8 cellular contexts compared by ENCODE assay signal in the genomic region with DNA sequence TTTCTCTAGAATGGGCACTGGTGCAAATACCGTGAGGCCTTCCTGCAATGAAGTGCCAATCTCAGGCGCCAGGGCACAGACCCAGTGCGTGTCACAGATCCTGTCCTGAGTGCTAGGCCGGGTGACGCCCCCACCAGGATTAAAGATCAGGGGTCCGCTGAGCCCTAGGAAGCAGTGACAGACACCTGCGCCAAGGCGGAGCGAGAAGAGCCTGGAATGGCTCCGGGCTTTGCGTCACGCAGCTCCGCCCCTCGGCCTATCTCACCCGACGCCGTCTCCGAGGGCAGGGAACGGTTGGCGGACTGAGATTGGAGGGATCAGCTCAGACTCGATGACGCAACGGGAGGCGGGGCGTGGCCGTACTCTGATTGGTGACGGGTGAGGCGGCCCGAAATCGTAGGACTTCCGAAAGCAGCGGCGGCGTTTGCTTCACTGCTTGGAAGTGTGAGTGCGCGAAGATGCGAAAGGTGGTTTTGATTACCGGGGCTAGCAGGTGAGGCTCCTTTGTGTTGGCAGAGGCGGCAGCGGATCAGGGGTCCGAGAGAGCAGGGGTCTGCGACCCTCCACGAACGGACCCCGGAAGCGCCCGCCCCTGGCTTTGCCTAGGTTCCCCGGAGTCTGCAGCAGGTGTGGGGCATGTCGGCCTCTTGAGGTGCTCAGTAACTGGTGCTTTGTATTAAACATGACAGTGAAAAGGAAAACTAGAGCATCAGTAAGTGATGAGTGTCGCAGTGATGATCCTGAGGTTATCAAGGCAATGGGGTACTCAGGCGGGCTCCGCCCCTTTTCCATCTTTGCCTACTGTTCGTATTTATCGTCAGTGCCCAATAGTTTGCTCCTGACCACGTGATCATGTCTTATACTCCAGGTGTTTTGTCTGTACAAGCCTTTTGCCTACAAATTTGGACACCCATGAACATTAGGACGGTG.
DNase-seq lines count a peak whose midpoint lies in the region; ATAC-seq, FAIRE-seq and TF ChIP-seq lines count a peak whose summit lies in the region.
"Not testable (repeated sequence)": the region's sequence is repeated elsewhere in the genome, so short reads cannot be mapped to it uniquely, and the experiment has no call there.

No MANE protein-coding gene starts in this region.

- peak overlapping the region; percentile 24 to 58; a peak in 3 of 4 replicates for H3K4me3 ChIP-seq in DND-41 (ENCODE audit: low read depth in 1 of 2, low read length in 2 of 2)
- H3K4me3 ChIP-seq in KMS-11 (IDR thresholded peaks at IDR 0.05; ENCODE audit: insufficient read depth, low read depth, low read length), result not testable (repeated sequence)
- H3K4me3 ChIP-seq in esophagus squamous epithelium, result peak overlapping the region; percentile 22 to 57 (median 52)
- peak overlapping the region; percentile 62 for H3K4me3 ChIP-seq in naive thymus-derived CD4-positive, alpha-beta T cell (ENCODE audit: low read length)

- ATAC-seq in DND-41 (ENCODE audit: insufficient read depth, low read depth) (peak; percentile 93), GM21786 (IDR thresholded peaks at IDR 0.05; ENCODE audit: unreplicated experiment) (peak; percentile 98)
- peak; percentile 100 for ATAC-seq in naive thymus-derived CD4-positive, alpha-beta T cell

- H3K4me1 ChIP-seq in DND-41 (ENCODE audit: insufficient read depth, low read length) (peaks cover 30% of the 10 kb centered on the region), KMS-11 (ENCODE audit: low read depth, poor library complexity, severe bottlenecking) (peaks cover 10% of the 10 kb centered on the region), esophagus squamous epithelium (peaks cover 0 to 13% (median 0%) of the 10 kb centered on the region in 3 donors)
- not testable (repeated sequence) for H3K4me1 ChIP-seq in naive thymus-derived CD4-positive, alpha-beta T cell (ENCODE audit: control insufficient read depth in 2 of 2, insufficient read depth in 2 of 2, low read length in 2 of 2)

- H3K27me3 Mint-ChIP-seq in naive thymus-derived CD4-positive, alpha-beta T cell, result not testable (repeated sequence)

- intact Hi-C loops in esophagus squamous epithelium (cut with DNase I), result not testable (repeated sequence)
- intact Hi-C loops in naive thymus-derived CD4-positive, alpha-beta T cell (cut with micrococcal nuclease), result loop anchor here (1.0 to 5.0 kb wide), 4 partner anchors 46 to 499 kb away; a partner anchor contains a TSS

- peak overlapping the region; percentile 73 for H2AFZ ChIP-seq in DND-41 (ENCODE audit: low read depth, low read length)
- H2AFZ ChIP-seq in KMS-11 (ENCODE audit: low read depth), result peak overlapping the region; percentile 77

- not testable (repeated sequence) for H3K9me3 ChIP-seq in DND-41 (ENCODE audit: insufficient read depth, low read length, severe bottlenecking); esophagus squamous epithelium; naive thymus-derived CD4-positive, alpha-beta T cell (ENCODE audit: control insufficient read depth in 2 of 3, low read length in 3 of 3)

- H3K9me3 Mint-ChIP-seq in naive thymus-derived CD4-positive, alpha-beta T cell, result not testable (repeated sequence)

- TF ChIP-seq CTCF in DND-41 (IDR thresholded peaks at IDR 0.05; ENCODE audit: borderline replicate concordance, extremely low read depth, low read length, poor library complexity, severe bottlenecking), result peak; percentile 13
- TF ChIP-seq CTCF in KMS-11 (conservative IDR thresholded peaks at IDR 0.05; ENCODE audit: low read depth, low read length); esophagus squamous epithelium (IDR thresholded peaks at IDR 0.05): not testable (repeated sequence)

- H3K79me2 ChIP-seq in DND-41 (ENCODE audit: insufficient read depth, low read length) (peaks cover 33% of the 10 kb centered on the region), KMS-11 (ENCODE audit: insufficient read depth, low read depth) (peaks cover 11% of the 10 kb centered on the region; the same call in 1 of the 2 replicates)

- H3K36me3 Mint-ChIP-seq in naive thymus-derived CD4-positive, alpha-beta T cell, result not testable (repeated sequence)

- peak; percentile 84 for DNase-seq in DND-41
- peak; percentile 15 for DNase-seq in RCC 7860 (ENCODE audit: low spot score)
- DNase-seq in activated T-helper 1 cell treated with Interleukin-2 at 50 U/mL for 16 hours (ENCODE audit: low read depth), result peak; percentile 58
- DNase-seq in esophagus squamous epithelium (lab: John Stamatoyannopoulos, UW), result peak; percentile 28
- peak; percentile 60 to 87 (median 81) for DNase-seq in naive thymus-derived CD4-positive, alpha-beta T cell
- DNase-seq in stimulated activated CD8-positive, alpha-beta memory T cell treated with anti-CD3 and anti-CD28 coated beads, Interleukin-7, amount 100 ng/mL, for 24 hours (ENCODE audit: low read depth), result peak; percentile 62

- peaks cover 20% of the 10 kb centered on the region for H3K36me3 ChIP-seq in DND-41 (ENCODE audit: insufficient read depth, low read length)
- not testable (repeated sequence) for H3K36me3 ChIP-seq in KMS-11 (ENCODE audit: insufficient read depth); naive thymus-derived CD4-positive, alpha-beta T cell (ENCODE audit: control insufficient read depth in 2 of 3, insufficient read depth in 3 of 3, low read length in 3 of 3)
- peaks cover 0 to 22% (median 0%) of the 10 kb centered on the region in 3 donors for H3K36me3 ChIP-seq in esophagus squamous epithelium

- POLR2A ChIA-PET in naive thymus-derived CD4-positive, alpha-beta T cell (lab: Charles Lee), result not testable (repeated sequence)

- not testable (repeated sequence) for H3K27me3 ChIP-seq in DND-41 (ENCODE audit: insufficient read depth, low read length, poor library complexity); KMS-11 (ENCODE audit: insufficient read depth, low read depth); esophagus squamous epithelium; naive thymus-derived CD4-positive, alpha-beta T cell (ENCODE audit: control insufficient read depth in 2 of 2, insufficient read depth in 2 of 2, low read length in 2 of 2)

- FAIRE-seq in RCC 7860 (lab: Jason Lieb, UNC), result peak; percentile 87

- H3K27ac ChIP-seq in DND-41 (ENCODE audit: low read length) (peak overlapping the region; percentile 76), KMS-11 (peak overlapping the region; percentile 53), esophagus squamous epithelium (peak overlapping the region; percentile 72 to 93 (median 80))
- H3K27ac ChIP-seq in naive thymus-derived CD4-positive, alpha-beta T cell (ENCODE audit: low read depth, low read length), result peak overlapping the region; percentile 85

- CTCF ChIA-PET in naive thymus-derived CD4-positive, alpha-beta T cell (lab: Charles Lee), result not testable (repeated sequence)

- not testable (repeated sequence) for H4K20me1 ChIP-seq in DND-41 (ENCODE audit: insufficient read depth, low read length); KMS-11 (ENCODE audit: insufficient read depth)

- peak overlapping the region; percentile 66 to 98 (median 96) for H3K27ac Mint-ChIP-seq in naive thymus-derived CD4-positive, alpha-beta T cell

- peak overlapping the region; percentile 85 to 97 (median 92) for H3K4me3 Mint-ChIP-seq in naive thymus-derived CD4-positive, alpha-beta T cell

- WGBS in esophagus squamous epithelium, 2 donors, result 0 to 61% methylated on average over 2 to 7 of the region's 56 CpGs

- H3K4me1 Mint-ChIP-seq in naive thymus-derived CD4-positive, alpha-beta T cell, result peaks cover 0 to 19% (median 5%) of the 10 kb centered on the region in 7 donors

- peak in 1 of 4 donors; percentile 57 for TF ChIP-seq POLR2A in esophagus squamous epithelium (IDR thresholded peaks at IDR 0.05)

- H3K9ac ChIP-seq in DND-41 (ENCODE audit: low read depth, low read length), result peak overlapping the region; percentile 62
- peak overlapping the region; percentile 56; the same call in 1 of the 2 replicates for H3K9ac ChIP-seq in KMS-11

- H3K4me2 ChIP-seq in DND-41 (ENCODE audit: insufficient read depth, low read length) (peak overlapping the region; percentile 75), KMS-11 (peak overlapping the region; percentile 78)

Comparison
In these comparisons a context has a peak if more than half of its experiments do, and no peak if none do; other contexts are left out.
1. DNase-seq: peak in every context shown above with its lines; median percentile 84 in DND-41; 81 in naive thymus-derived CD4-positive, alpha-beta T cell; 62 in stimulated activated CD8-positive, alpha-beta memory T cell treated with anti-CD3 and anti-CD28 coated beads, Interleukin-7, amount 100 ng/mL, for 24 hours; 58 in activated T-helper 1 cell treated with Interleukin-2 at 50 U/mL for 16 hours; 28 in esophagus squamous epithelium; 15 in RCC 7860.